12 cellular contexts compared by ENCODE assay signal in genomic region chr14:89489796-89490506, GRCh38.
DNase-seq lines count a peak whose midpoint lies in the region; ATAC-seq, FAIRE-seq and TF ChIP-seq lines count a peak whose summit lies in the region.
"Had no signal": no experiment of that assay in that cellular context is flagged by ENCODE, and none has a peak within 500 bp of the region (broad histone marks: within the 10 kb centered on the region; RNA-seq: fewer than 3 reads in every experiment).

No MANE protein-coding gene starts in this region.

- BruUV-seq in A673 (replicated peaks; lab: Mats Ljungman, UMichigan) = no TSS peak

- no peak for ATAC-seq in HG03108 (IDR thresholded peaks at IDR 0.05; ENCODE audit: unreplicated experiment)
- ATAC-seq: T-helper 17 cell had no signal

- POLR2A ChIA-PET in BJ (lab: Charles Lee) (no interaction called here), H1 (lab: Charles Lee; ENCODE audit: partially characterized antibody) (no interaction called here), A673 (lab: Charles Lee; ENCODE audit: low non-redundant PET) (no interaction called here)

- H2BK5ac ChIP-seq in H1 (ENCODE audit: low read depth, low read length) = peak overlapping the region; percentile 61; the same call in 1 of the 2 replicates

- no peak overlapping the region for H3K4ac ChIP-seq in H1 (replicated peaks; ENCODE audit: insufficient read length, low read depth, low read length)

- CTCF ChIA-PET in BJ (lab: Yijun Ruan, JAX) (no interaction called here), H1 (lab: Charles Lee; ENCODE audit: partially characterized antibody) (interaction anchor here (1.2 to 1.7 kb wide), 2 partner anchors 9 to 16 kb away, joined by 4 to 6 read pairs; no protein-coding TSS in a partner anchor), A673 (lab: Charles Lee) (no interaction called here)

- H3K9me3 ChIP-seq in H1 (ENCODE audit: insufficient read depth in 2 of 2, low read depth in 1 of 2, low read length in 1 of 2) (no peaks in the 10 kb centered on the region), ovary (no peaks in the 10 kb centered on the region), A673 (ENCODE audit: low read depth, low read length, poor library complexity, severe bottlenecking) (no peaks in the 10 kb centered on the region)

- no peak overlapping the region for H2BK12ac ChIP-seq in H1 (ENCODE audit: low read depth, low read length)

- 0 out of 2 replicates have a peak overlapping the region, but pooled peaks have one; percentile 39 for H4K8ac ChIP-seq in H1 (ENCODE audit: extremely low read depth, insufficient read depth, low read length)

- TF ChIP-seq CTCF in BJ (IDR thresholded peaks at IDR 0.05; ENCODE audit: insufficient read depth, low read depth, low read length) = no peak
- no peak for TF ChIP-seq CTCF in H1 (IDR thresholded peaks at IDR 0.05; ENCODE audit: control extremely low read depth in 1 of 3, insufficient read depth in 1 of 3, low read depth in 1 of 3, low read length in 3 of 3)
- TF ChIP-seq CTCF in ovary (IDR thresholded peaks at IDR 0.05) = no peak
- TF ChIP-seq CTCF in A673 (conservative IDR thresholded peaks at IDR 0.05; ENCODE audit: low read depth, low read length) = no peak

- H3K79me1 ChIP-seq in H1 (ENCODE audit: low read depth, low read length) = no peaks in the 10 kb centered on the region; the same call in 1 of the 2 replicates

- H2AK5ac ChIP-seq in H1 (ENCODE audit: low read depth, low read length) = 0 out of 2 replicates have a peak overlapping the region, but pooled peaks have one; percentile 45

- DNase-seq in BJ (ENCODE audit: low read depth) (no peak), NCI-H2107 (lab: John Stamatoyannopoulos, UW) (peak; percentile 58), H1 (ENCODE audit: low read depth in 1 of 2, low spot score in 2 of 2) (no peak), ovary (peak in 1 of 5 donors; percentile 44), A673 (ENCODE audit: low spot score) (no peak), cortex of kidney (lab: John Stamatoyannopoulos, UW) (no peak), A172 (ENCODE audit: low spot score) (no peak)
- DNase-seq: activated T-cell treated with anti-CD3 and anti-CD28 coated beads, Interleukin-2, amount 50 U/mL, for 1 hour; NCI-H345; T-helper 17 cell had no signal

- H3K4me2 ChIP-seq in H1 (ENCODE audit: insufficient read depth in 1 of 2, low read depth in 2 of 2, low read length in 2 of 2) = no peak overlapping the region

- H3K14ac ChIP-seq in H1 (ENCODE audit: insufficient read length) = no peak overlapping the region

- no peak for FAIRE-seq in H1 (lab: Jason Lieb, UNC)
- FAIRE-seq: colon had no signal

- no peak for TF ChIP-seq POLR2A in H1 (IDR thresholded peaks at IDR 0.05; ENCODE audit: control extremely low read depth in 1 of 2, low read depth in 2 of 2, low read length in 2 of 2)
- no peak for TF ChIP-seq POLR2A in ovary (IDR thresholded peaks at IDR 0.05)

- H3K18ac ChIP-seq in H1 (ENCODE audit: extremely low read depth, low read length) = no peak overlapping the region; the same call in 1 of the 2 replicates

- no peaks in the 10 kb centered on the region for H3K23me2 ChIP-seq in H1 (ENCODE audit: low read depth, low read length)

- no peak overlapping the region for H3K56ac ChIP-seq in H1 (replicated peaks; ENCODE audit: insufficient read length, low read depth, low read length)

- H3K23ac ChIP-seq in H1 (ENCODE audit: insufficient read length) = no peak overlapping the region

- H2AFZ ChIP-seq in H1 (ENCODE audit: low read length) = no peak overlapping the region

- no peak overlapping the region for H2BK15ac ChIP-seq in H1 (ENCODE audit: low read length)

- H4K5ac ChIP-seq in H1 (ENCODE audit: insufficient read length, low read depth, low read length) = no peak overlapping the region

- H2BK120ac ChIP-seq in H1 (replicated peaks; ENCODE audit: low read depth, low read length) = no peak overlapping the region

- 90% methylated on average over 19 of the region's 19 CpGs; no CpG with 5 or more reads in 1 of the 2 experiments for WGBS in H1 (ENCODE audit: extremely low coverage in 1 of 2, insufficient coverage in 1 of 2, insufficient read length in 1 of 2, insufficient replicate concordance in 2 of 2, low coverage in 1 of 2, low lambda C conversion rate in 2 of 2, missing lambda C conversion rate in 1 of 2), 2 experiments
- WGBS in ovary, 3 donors = 9 to 20% (median 16%) methylated on average over 19 of the region's 19 CpGs

- H3K4me1 ChIP-seq in H1 (replicated peaks in 1 of 4; ENCODE audit: control insufficient read depth in 3 of 4, insufficient read depth in 4 of 4, low read length in 3 of 4) (peaks cover 3 to 19% (median 11%) of the 10 kb centered on the region in 4 experiments; a peak in 5 of 7 replicates), ovary (ENCODE audit: insufficient read depth) (peaks cover 21% of the 10 kb centered on the region), A673 (ENCODE audit: insufficient read depth, low read length, poor library complexity, severe bottlenecking) (no peaks in the 10 kb centered on the region)

- no peak overlapping the region for H4K91ac ChIP-seq in H1 (replicated peaks; ENCODE audit: insufficient read length, low read length)

- H3K27ac ChIP-seq in H1 (ENCODE audit: low read depth, low read length) (no peak overlapping the region), ovary (peak overlapping the region; percentile 31 to 69), A673 (ENCODE audit: low read depth, low read length, poor library complexity, severe bottlenecking) (no peak overlapping the region)

- no peak for TF ChIP-seq EP300 in H1 (IDR thresholded peaks at IDR 0.05; ENCODE audit: borderline replicate concordance in 1 of 2, low read depth in 2 of 2, low read length in 2 of 2)
- no peak for TF ChIP-seq EP300 in ovary (IDR thresholded peaks at IDR 0.05)

- peak overlapping the region; percentile 12 for H3K4me3 ChIP-seq in BJ (ENCODE audit: low read depth, low read length)
- H3K4me3 ChIP-seq in H1 (ENCODE audit: extremely low read depth in 1 of 4, insufficient read depth in 2 of 4, low read depth in 3 of 4, low read length in 4 of 4) = no peak overlapping the region
- H3K4me3 ChIP-seq in ovary = peak overlapping the region; percentile 25
- H3K4me3 ChIP-seq in A673 (ENCODE audit: low read depth, low read length, poor library complexity, severe bottlenecking) = no peak overlapping the region

- no peak overlapping the region for H2BK20ac ChIP-seq in H1 (ENCODE audit: low read length)

- peaks cover 0 to 80% of the 10 kb centered on the region in 2 experiments; a peak in 3 of 4 replicates for H3K79me2 ChIP-seq in H1 (ENCODE audit: control insufficient read depth in 1 of 2, insufficient read depth in 2 of 2, low read length in 2 of 2)

- H3K27me3 ChIP-seq in BJ (ENCODE audit: control insufficient read depth, insufficient read depth, low read length) (no peaks in the 10 kb centered on the region), H1 (replicated peaks in 1 of 4; ENCODE audit: control insufficient read depth in 3 of 4, extremely low read depth in 1 of 4, insufficient read depth in 3 of 4, low read length in 3 of 4) (no peaks in the 10 kb centered on the region), ovary (no peaks in the 10 kb centered on the region), A673 (replicated peaks; ENCODE audit: insufficient read depth, low read depth, low read length, poor library complexity) (no peaks in the 10 kb centered on the region)

- H4K20me1 ChIP-seq in H1 (replicated peaks in 1 of 2; ENCODE audit: control insufficient read depth in 1 of 2, insufficient read depth in 2 of 2, low read length in 2 of 2) = peaks cover 0 to 1% of the 10 kb centered on the region in 2 experiments

- H3K9ac ChIP-seq in H1 (replicated peaks in 1 of 4; ENCODE audit: extremely low read depth in 1 of 4, low read depth in 3 of 4, low read length in 3 of 4) = no peak overlapping the region

- H3K36me3 ChIP-seq in BJ (ENCODE audit: control insufficient read depth, insufficient read depth, low read length) = no peaks in the 10 kb centered on the region
- H3K36me3 ChIP-seq in H1 (ENCODE audit: control insufficient read depth in 2 of 4, insufficient read depth in 4 of 4, low read length in 3 of 4) = no peaks in the 10 kb centered on the region
- H3K36me3 ChIP-seq in ovary = no peaks in the 10 kb centered on the region
- H3K36me3 ChIP-seq in A673 (ENCODE audit: insufficient read depth, low read length, poor library complexity, severe bottlenecking) = no peaks in the 10 kb centered on the region

- TF ChIP-seq RAD21 in H1 (IDR thresholded peaks at IDR 0.05 in 1 of 2, conservative IDR thresholded peaks at IDR 0.05 in 1 of 2; ENCODE audit: low read depth in 2 of 2, low read length in 2 of 2) = no peak

- intact Hi-C loops in ovary (cut with DNase I) = loop anchor here in 2 of 4 donors (5.0 to 10.0 kb wide), 2 partner anchors 63 to 65 kb away; no protein-coding TSS in a partner anchor
- intact Hi-C loops in A673 (cut with micrococcal nuclease; ENCODE audit: unreplicated experiment) = no loop called here

TF ChIP-seq in H1, 55 proteins besides CTCF, POLR2A, EP300 and RAD21:
- no peak for TF ChIP-seq POU5F1 (IDR thresholded peaks at IDR 0.05; ENCODE audit: low read depth, low read length)
- TF ChIP-seq RBBP5 (IDR thresholded peaks at IDR 0.05; ENCODE audit: borderline replicate concordance, low read depth, low read length) = no peak
- TF ChIP-seq YY1 (IDR thresholded peaks at IDR 0.05; ENCODE audit: low read depth, low read length) = no peak

Comparison
In these comparisons a context has a peak if more than half of its experiments do, and no peak if none do; other contexts are left out.
1. H3K4me3 ChIP-seq: peak in BJ (single experiment) and ovary (single experiment); none in H1 (0 of 4) and A673 (single experiment).
2. H3K27ac ChIP-seq: peak in ovary (2 of 2); none in H1 (single experiment) and A673 (single experiment).